Comparison of ENCODE assay signal across 2 cellular contexts in genomic region chr14:91158091-91158790, GRCh38.
A peak's percentile ranks its signal among the peaks of the same experiment; 100 is the strongest.
TF ChIP-seq lines count a peak whose summit lies in the region.

No MANE protein-coding gene starts in this region.

TF ChIP-seq in liver, 16 proteins besides CTCF, POLR2A, EP300 and RAD21 (continued from another document):
- no peak for TF ChIP-seq ATF3 (IDR thresholded peaks at IDR 0.05)
- no peak for TF ChIP-seq HNF4G (IDR thresholded peaks at IDR 0.05)
- TF ChIP-seq SP1 (IDR thresholded peaks at IDR 0.05): peak; percentile 60
- no peak for TF ChIP-seq ZBTB33 (IDR thresholded peaks at IDR 0.05)
- no peak for TF ChIP-seq REST (IDR thresholded peaks at IDR 0.05)
- TF ChIP-seq FOXA1 (IDR thresholded peaks at IDR 0.05): no peak

TF ChIP-seq in HepG2, 621 proteins besides CTCF, POLR2A, EP300 and RAD21 (continued from another document):
- TF ChIP-seq POGK (CRISPR knock-in tag; conservative IDR thresholded peaks at IDR 0.05): no peak
- no peak for TF ChIP-seq TMF1 (CRISPR knock-in tag; IDR thresholded peaks at IDR 0.05; ENCODE audit: low read depth)
- no peak for TF ChIP-seq ZBTB7B (CRISPR knock-in tag; IDR thresholded peaks at IDR 0.05)
- no peak for TF ChIP-seq MIER3 (CRISPR knock-in tag; IDR thresholded peaks at IDR 0.05; ENCODE audit: borderline replicate concordance)
- no peak for TF ChIP-seq PTBP1 (IDR thresholded peaks at IDR 0.05; ENCODE audit: low read depth, low read length, poor library complexity, severe bottlenecking)
